ENCODE assay signal across 8 cellular contexts in the genomic region with DNA sequence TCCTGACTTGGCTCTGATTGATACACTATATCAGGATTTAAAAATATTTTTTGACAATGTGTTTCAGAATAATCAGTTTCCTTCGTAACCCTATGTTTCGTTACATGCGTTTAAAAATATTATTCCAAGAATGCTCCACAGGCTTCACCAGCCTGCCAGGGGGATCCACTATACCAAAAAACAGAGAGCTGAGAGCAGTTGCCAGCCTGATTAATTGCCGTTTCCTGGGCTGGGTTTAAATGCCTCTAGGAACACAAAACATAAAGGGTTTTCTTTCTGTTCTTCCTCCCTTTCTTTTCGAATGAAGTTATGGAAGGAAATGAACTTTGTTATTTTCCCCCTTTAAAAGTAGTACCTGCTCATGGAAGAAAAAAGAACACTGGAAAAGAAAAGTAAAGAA. TPM values are rescaled to one million over a fixed set of nuclear protein-coding genes. Genes with fewer than 3 reads are reported as not detected.
DNase-seq lines count a peak whose midpoint lies in the region; ATAC-seq, FAIRE-seq and TF ChIP-seq lines count a peak whose summit lies in the region.

No MANE protein-coding gene starts in this region.

- H3K27ac ChIP-seq in HepG2 (ENCODE audit: extremely low read length, insufficient read depth, low read length) (peak overlapping the region; percentile 46), suprapubic skin (peak overlapping the region; percentile 78)

- TF ChIP-seq EP300 in HepG2 (IDR thresholded peaks at IDR 0.05; ENCODE audit: low read depth in 2 of 2, low read length in 2 of 2) (no peak), HepG2 (CRISPR knock-in tag; IDR thresholded peaks at IDR 0.05; ENCODE audit: borderline replicate concordance) (no peak), suprapubic skin (IDR thresholded peaks at IDR 0.05) (no peak)

- H3K4me3 Mint-ChIP-seq in activated CD4-positive, alpha-beta T cell treated with anti-CD3 and anti-CD28 coated beads, Interleukin-2, amount 10 ng/mL, durations not matched to agents 7 days and 5 days = peak overlapping the region; percentile 72
- H3K4me3 Mint-ChIP-seq in activated naive CD8-positive, alpha-beta T cell treated with anti-CD3 and anti-CD28 coated beads, Interleukin-2, amount 50 U/mL, for 24 hours = peak overlapping the region; percentile 75

- H3K9ac ChIP-seq in HepG2 (ENCODE audit: insufficient read depth, low read depth, low read length) = peak overlapping the region; percentile 52; the same call in 1 of the 2 replicates

- H3K9me3 Mint-ChIP-seq in activated CD4-positive, alpha-beta T cell treated with anti-CD3 and anti-CD28 coated beads, Interleukin-2, amount 10 ng/mL, durations not matched to agents 7 days and 5 days = no peaks in the 10 kb centered on the region
- no peaks in the 10 kb centered on the region for H3K9me3 Mint-ChIP-seq in activated naive CD8-positive, alpha-beta T cell treated with anti-CD3 and anti-CD28 coated beads, Interleukin-2, amount 50 U/mL, for 24 hours

- H3K4me1 ChIP-seq in HepG2 (ENCODE audit: insufficient read depth, low read length) (peaks cover 83% of the 10 kb centered on the region), suprapubic skin (peaks cover 60% of the 10 kb centered on the region)

- H3K36me3 ChIP-seq in HepG2 (replicated peaks in 1 of 2; ENCODE audit: control insufficient read depth in 1 of 2, insufficient read depth in 2 of 2, low read length in 2 of 2) (no peaks in the 10 kb centered on the region), suprapubic skin (no peaks in the 10 kb centered on the region)

- ATAC-seq in activated naive CD8-positive, alpha-beta T cell treated with anti-CD3 and anti-CD28 coated beads, Interleukin-2, amount 50 U/mL, for 24 hours = no peak
- ATAC-seq in HepG2 (no peak), left lobe of liver (no peak)

- H3K27me3 Mint-ChIP-seq in activated CD4-positive, alpha-beta T cell treated with anti-CD3 and anti-CD28 coated beads, Interleukin-2, amount 10 ng/mL, durations not matched to agents 7 days and 5 days = no peaks in the 10 kb centered on the region
- no peaks in the 10 kb centered on the region for H3K27me3 Mint-ChIP-seq in activated naive CD8-positive, alpha-beta T cell treated with anti-CD3 and anti-CD28 coated beads, Interleukin-2, amount 50 U/mL, for 24 hours

- H2AFZ ChIP-seq in HepG2 (ENCODE audit: low read length) = peak overlapping the region; percentile 18

- TF ChIP-seq CTCF in HepG2 (CRISPR knock-in tag; IDR thresholded peaks at IDR 0.05) (no peak), suprapubic skin (IDR thresholded peaks at IDR 0.05) (no peak)

- POLR2A ChIA-PET in activated CD4-positive, alpha-beta T cell treated with anti-CD3 and anti-CD28 coated beads, Interleukin-2, amount 10 ng/mL, durations not matched to agents 7 days and 5 days (lab: Charles Lee) = interaction anchor here (0.7 kb wide), 2 partner anchors 28 to 298 kb away, joined by 3 to 4 read pairs; no protein-coding TSS in a partner anchor
- POLR2A ChIA-PET in HepG2 (lab: Yijun Ruan, JAX) = interaction anchor here (1.0 to 1.7 kb wide), 2 partner anchors 15 to 68 kb away, joined by 3 to 4 read pairs; no protein-coding TSS in a partner anchor

- H3K4me3 ChIP-seq in HepG2 (replicated peaks in 1 of 3; ENCODE audit: insufficient read depth in 1 of 3, low read depth in 2 of 3, low read length in 3 of 3) (peak overlapping the region in 1 of 3 experiments; percentile 13; a peak in 1 of 6 replicates), suprapubic skin (peak overlapping the region; percentile 23)

- H3K27me3 ChIP-seq in HepG2 (ENCODE audit: control insufficient read depth in 1 of 2, insufficient read depth in 2 of 2, low read length in 2 of 2) (no peaks in the 10 kb centered on the region), suprapubic skin (no peaks in the 10 kb centered on the region)

- no peak for TF ChIP-seq RAD21 in HepG2 (CRISPR knock-in tag; IDR thresholded peaks at IDR 0.05)

- BruUV-seq in HepG2 (replicated peaks; lab: Mats Ljungman, UMichigan) = no TSS peak

- H3K4me2 ChIP-seq in HepG2 (ENCODE audit: low read depth, low read length) = peak overlapping the region; percentile 73

- peaks cover 47% of the 10 kb centered on the region for H3K4me1 Mint-ChIP-seq in activated CD4-positive, alpha-beta T cell treated with anti-CD3 and anti-CD28 coated beads, Interleukin-2, amount 10 ng/mL, durations not matched to agents 7 days and 5 days
- peaks cover 56% of the 10 kb centered on the region for H3K4me1 Mint-ChIP-seq in activated naive CD8-positive, alpha-beta T cell treated with anti-CD3 and anti-CD28 coated beads, Interleukin-2, amount 50 U/mL, for 24 hours

- no peaks in the 10 kb centered on the region for H3K79me2 ChIP-seq in HepG2 (ENCODE audit: insufficient read depth, low read length)

- CTCF ChIA-PET in activated CD4-positive, alpha-beta T cell treated with anti-CD3 and anti-CD28 coated beads, Interleukin-2, amount 10 ng/mL, durations not matched to agents 7 days and 5 days (lab: Charles Lee) = interaction anchor here (1.0 to 12.3 kb wide), 5 partner anchors 15 to 100 kb away, joined by 3 to 118 read pairs (median 18); no protein-coding TSS in a partner anchor
- CTCF ChIA-PET in HepG2 (lab: Yijun Ruan, JAX; ENCODE audit: low intra/inter-chr PET ratio, low total read pairs) = interaction anchor here (4.0 to 5.5 kb wide), 2 partner anchors 10 to 70 kb away, joined by 21 to 107 read pairs; no protein-coding TSS in a partner anchor

- WGBS in HepG2 (ENCODE audit: low lambda C conversion rate) = 86% methylated on average over 5 of the region's 5 CpGs
- 49% methylated on average over 5 of the region's 5 CpGs for WGBS in suprapubic skin

- H3K27ac Mint-ChIP-seq in activated CD4-positive, alpha-beta T cell treated with anti-CD3 and anti-CD28 coated beads, Interleukin-2, amount 10 ng/mL, durations not matched to agents 7 days and 5 days = peak overlapping the region; percentile 90
- H3K27ac Mint-ChIP-seq in activated naive CD8-positive, alpha-beta T cell treated with anti-CD3 and anti-CD28 coated beads, Interleukin-2, amount 50 U/mL, for 24 hours = peak overlapping the region; percentile 94

- no peak for FAIRE-seq in HepG2 (lab: Jason Lieb, UNC)

- DNase-seq in activated CD4-positive, alpha-beta T cell treated with anti-CD3 and anti-CD28 coated beads, Interleukin-2, amount 10 ng/mL, durations not matched to agents 7 days and 5 days = no peak
- DNase-seq in activated CD4-positive, alpha-beta T cell treated with anti-CD3 and anti-CD28 coated beads, Interleukin-2, amount 50 U/mL, for 4 hours = no peak
- DNase-seq in activated naive CD8-positive, alpha-beta T cell treated with anti-CD3 and anti-CD28 coated beads, Interleukin-2, amount 50 U/mL, for 24 hours = no peak
- DNase-seq in HepG2 (ENCODE audit: low spot score) (no peak), suprapubic skin (ENCODE audit: low spot score in 2 of 2) (no peak), HCEC 1CT (no peak), posterior vena cava (ENCODE audit: low spot score) (no peak), left lobe of liver (ENCODE audit: low spot score) (no peak)

- no peaks in the 10 kb centered on the region for H4K20me1 ChIP-seq in HepG2 (ENCODE audit: insufficient read depth, low read length)

- no peaks in the 10 kb centered on the region for H3K36me3 Mint-ChIP-seq in activated CD4-positive, alpha-beta T cell treated with anti-CD3 and anti-CD28 coated beads, Interleukin-2, amount 10 ng/mL, durations not matched to agents 7 days and 5 days (ENCODE audit: low read depth)
- no peaks in the 10 kb centered on the region for H3K36me3 Mint-ChIP-seq in activated naive CD8-positive, alpha-beta T cell treated with anti-CD3 and anti-CD28 coated beads, Interleukin-2, amount 50 U/mL, for 24 hours (ENCODE audit: low read depth)

- intact Hi-C loops in HepG2 (cut with micrococcal nuclease; ENCODE audit: unreplicated experiment) (no loop called here), posterior vena cava (cut with DNase I) (loop anchor here in 1 of 2 donors (5.0 kb wide), 1 partner anchor 693 kb away; no protein-coding TSS in a partner anchor)

- in situ Hi-C loops in HepG2 (cut with HindIII; ENCODE audit: extremely low pct_ligation_motif_present, low pct_unique_long_range_greater_than_20kb) = no loop called here

- TF ChIP-seq POLR2A in HepG2 (IDR thresholded peaks at IDR 0.05; ENCODE audit: insufficient read depth in 1 of 2, low read depth in 2 of 2, low read length in 2 of 2) = no peak
- no peak for TF ChIP-seq POLR2A in suprapubic skin (IDR thresholded peaks at IDR 0.05)

- H3K9me3 ChIP-seq in HepG2 (ENCODE audit: low read length) (no peaks in the 10 kb centered on the region), suprapubic skin (no peaks in the 10 kb centered on the region)

TF ChIP-seq in HepG2, 621 proteins besides CTCF, POLR2A, EP300 and RAD21 (continues in another document):
- TF ChIP-seq NR2F6 (IDR thresholded peaks at IDR 0.05) = no peak
- no peak for TF ChIP-seq NR2F6 (CRISPR knock-in tag; IDR thresholded peaks at IDR 0.05)

RNA-seq across cellular contexts. Expression of gene LRRFIP1, which starts 47.9 kb away (rescaled TPM):
- 100 to 1,000 TPM; 187 to 196 TPM for total RNA-seq in activated CD4-positive, alpha-beta T cell treated with anti-CD3 and anti-CD28 coated beads, Interleukin-2, amount 10 ng/mL, durations not matched to agents 7 days and 5 days
- total RNA-seq in HepG2 (2016; rRNA removed; fragmentation: Illumina TruSeq; extraction: Trizol) (15.9 and 22.0 TPM in 2 replicates), suprapubic skin (100 to 1,000 TPM; 100 to 150 (median 109) TPM), posterior vena cava (100 to 1,000 TPM; 180 to 357 TPM), left lobe of liver (33.6 TPM)
- 11.0 and 11.2 TPM in 2 replicates for total RNA-seq in HepG2 (2016; cell fraction: cytosol; rRNA removed; fragmentation: Illumina TruSeq; extraction: Trizol; ENCODE audit: low read depth)
- total RNA-seq in HepG2 (2016; cell fraction: insoluble cytoplasmic fraction; rRNA removed; fragmentation: Illumina TruSeq; extraction: Trizol) = 15.6 and 24.6 TPM in 2 replicates
- total RNA-seq in HepG2 (2016; cell fraction: membrane; rRNA removed; fragmentation: Illumina TruSeq; extraction: Trizol) = 18.1 and 18.4 TPM in 2 replicates
- total RNA-seq in HepG2 (2016; cell fraction: nucleus; rRNA removed; fragmentation: Illumina TruSeq; extraction: Trizol) = 31.0 and 33.7 TPM in 2 replicates
- polyA plus RNA-seq in HepG2 (2011; rRNA removed) = 31.2 and 40.5 TPM in 2 replicates
- 19.8 and 25.0 TPM in 2 replicates for polyA plus RNA-seq in HepG2 (2011; cell fraction: cytosol; rRNA removed)
- polyA plus RNA-seq in HepG2 (2011; cell fraction: nucleus; rRNA removed) = 43.1 TPM in 2 replicates
- 48.6 and 68.2 TPM in 2 replicates for polyA plus RNA-seq in HepG2 (2012)
- 5.6 and 6.5 TPM in 2 replicates for polyA plus RNA-seq in HepG2 (2016; cell fraction: cytosol; fragmentation: Illumina TruSeq; extraction: Trizol; ENCODE audit: low read depth)
- 43.3 and 43.5 TPM in 2 replicates for polyA plus RNA-seq in HepG2 (2016; cell fraction: insoluble cytoplasmic fraction; fragmentation: Illumina TruSeq; extraction: Trizol; ENCODE audit: low read depth)
- 10.6 and 13.6 TPM in 2 replicates for polyA plus RNA-seq in HepG2 (2016; cell fraction: membrane; fragmentation: Illumina TruSeq; extraction: Trizol; ENCODE audit: low read depth)
- polyA plus RNA-seq in HepG2 (2016; cell fraction: nucleus; fragmentation: Illumina TruSeq; extraction: Trizol; ENCODE audit: insufficient read depth, low read depth) = 55.6 and 61.1 TPM in 2 replicates
- polyA minus RNA-seq in HepG2 (2011; rRNA and poly(A)+ RNA removed; ENCODE audit: low replicate concordance) = 26.4 and 35.1 TPM in 2 replicates
- 26.2 and 26.7 TPM in 2 replicates for polyA minus RNA-seq in HepG2 (2011; cell fraction: cytosol; rRNA and poly(A)+ RNA removed)
- polyA minus RNA-seq in HepG2 (2011; cell fraction: nucleus; rRNA and poly(A)+ RNA removed) = 97.5 and 100 TPM in 2 replicates
